Comparison of ENCODE assay signal across 9 cellular contexts in the genomic region with DNA sequence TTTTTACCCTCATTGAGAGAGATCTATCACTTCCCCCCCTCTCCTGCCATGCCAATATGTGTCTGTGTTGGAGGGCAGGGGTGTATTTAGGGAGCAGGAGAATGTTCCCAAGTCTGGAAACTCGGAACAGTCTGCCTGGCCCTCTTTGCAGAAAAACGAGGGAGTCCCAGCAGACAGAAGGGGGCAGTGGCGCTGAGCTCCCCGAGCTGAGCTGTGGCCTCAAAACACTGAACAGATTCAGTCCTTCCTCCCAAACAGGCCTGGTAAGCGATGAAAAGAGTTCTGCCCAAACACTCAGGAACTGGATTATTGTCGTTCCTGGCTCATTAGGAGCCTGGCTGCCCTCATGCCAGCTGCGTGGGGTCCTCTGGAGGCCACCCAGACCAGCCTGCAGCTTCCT. TPM values are rescaled to one million over a fixed set of nuclear protein-coding genes. Genes with fewer than 3 reads are reported as not detected.
DNase-seq lines count a peak whose midpoint lies in the region; ATAC-seq and TF ChIP-seq lines count a peak whose summit lies in the region.
"Had no signal": no experiment of that assay in that cellular context is flagged by ENCODE, and none has a peak within 500 bp of the region (broad histone marks: within the 10 kb centered on the region; RNA-seq: fewer than 3 reads in every experiment).

No MANE protein-coding gene starts in this region.

- H3K18ac ChIP-seq in IMR-90 (ENCODE audit: low read depth, low read length), result no peak overlapping the region
- H3K18ac ChIP-seq in mesenchymal stem cell (ENCODE audit: low read depth in 1 of 2, low read length in 2 of 2), result no peak overlapping the region

- peak overlapping the region; percentile 12 for H2AFZ ChIP-seq in IMR-90 (replicated peaks; ENCODE audit: low read length, poor library complexity)
- no peak overlapping the region for H2AFZ ChIP-seq in mesenchymal stem cell (ENCODE audit: low read depth, low read length)

- no peak overlapping the region for H2AK9ac ChIP-seq in IMR-90 (replicated peaks; ENCODE audit: low read depth, low read length, poor library complexity)

- DNase-seq in AG20443 (ENCODE audit: low spot score) (peak; percentile 60), IMR-90 (no peak), dorsolateral prefrontal cortex (peak in 2 of 10 donors; percentile 20 to 43), mesenchymal stem cell (no peak), AG08396 (ENCODE audit: low spot score) (no peak), NCI-H526 treated with DMSO at 0.1 percent for 48 hours (lab: John Stamatoyannopoulos, UW) (no peak), GM10248 (ENCODE audit: extremely low spot score) (no peak), T-helper 2 cell (no peak)
- DNase-seq: COR-L47 had no signal

- H3K4me3 ChIP-seq in IMR-90 (ENCODE audit: insufficient read depth, low read depth, low read length) (no peak overlapping the region), dorsolateral prefrontal cortex (peak overlapping the region in 10 of 59 donors; percentile 2 to 46 (median 21)), mesenchymal stem cell (ENCODE audit: insufficient read depth in 1 of 2, low read depth in 1 of 2, low read length in 2 of 2) (no peak overlapping the region)

- peak overlapping the region in 1 of 2 experiments; percentile 23; a peak in 1 of 4 replicates for H4K8ac ChIP-seq in IMR-90 (ENCODE audit: low read depth in 2 of 2, low read length in 2 of 2)
- H4K8ac ChIP-seq in mesenchymal stem cell (ENCODE audit: low read length), result no peak overlapping the region

- no TSS peak for BruUV-seq in IMR-90 (replicated peaks; lab: Mats Ljungman, UMichigan)

- no peak overlapping the region for H2BK12ac ChIP-seq in mesenchymal stem cell (ENCODE audit: low read length in 2 of 2)

- H3K14ac ChIP-seq in IMR-90 (replicated peaks; ENCODE audit: low read depth, low read length) (no peak overlapping the region), mesenchymal stem cell (ENCODE audit: low read length in 2 of 2) (no peak overlapping the region)

- H3K27me3 ChIP-seq in IMR-90 (ENCODE audit: control insufficient read depth, insufficient read depth, low read length) (no peaks in the 10 kb centered on the region), dorsolateral prefrontal cortex (no peaks in the 10 kb centered on the region), mesenchymal stem cell (ENCODE audit: control insufficient read depth in 1 of 2, insufficient read depth in 1 of 2, low read length in 2 of 2) (no peaks in the 10 kb centered on the region)

- 48% methylated on average over 6 of the region's 7 CpGs; no CpG with 5 or more reads in 1 of the 2 experiments for WGBS in IMR-90 (ENCODE audit: extremely low coverage in 2 of 2, insufficient read length in 1 of 2), 2 experiments
- 82% methylated on average over 7 of the region's 7 CpGs for WGBS in mesenchymal stem cell

- H3K79me1 ChIP-seq in IMR-90 (ENCODE audit: low read depth in 1 of 2, low read length in 2 of 2) (no peaks in the 10 kb centered on the region), mesenchymal stem cell (replicated peaks; ENCODE audit: low read length, poor library complexity, severe bottlenecking) (no peaks in the 10 kb centered on the region)

- dilution Hi-C loops in IMR-90 (cut with HindIII; ENCODE audit: low sequenced_read_pairs, unreplicated experiment), result no loop called here

- H2BK15ac ChIP-seq in IMR-90 (ENCODE audit: low read depth, low read length), result 0 out of 3 replicates have a peak overlapping the region, but pooled peaks have one; percentile 35
- no peak overlapping the region for H2BK15ac ChIP-seq in mesenchymal stem cell (ENCODE audit: low read depth, poor library complexity, severe bottlenecking)

- H4K91ac ChIP-seq in IMR-90 (ENCODE audit: insufficient read depth, low read depth, low read length), result no peak overlapping the region; the same call in 1 of the 2 replicates
- H4K91ac ChIP-seq in mesenchymal stem cell (ENCODE audit: low read length), result no peak overlapping the region

- H3K4me1 ChIP-seq in IMR-90 (ENCODE audit: control insufficient read depth, insufficient read depth, low read length) (peaks cover 18% of the 10 kb centered on the region), mesenchymal stem cell (ENCODE audit: control insufficient read depth, insufficient read depth, low read depth, low read length) (peaks cover 19% of the 10 kb centered on the region)

- in situ Hi-C loops in IMR-90 (cut with MboI; ENCODE audit: low sequenced_read_pairs), result no loop called here

- no peak overlapping the region; the same call in 1 of the 2 replicates for H4K5ac ChIP-seq in IMR-90 (ENCODE audit: low read depth, low read length)

- peaks cover 9% of the 10 kb centered on the region; the same call in 1 of the 2 replicates for H3K9me1 ChIP-seq in IMR-90 (ENCODE audit: insufficient read depth, low read length)

- POLR2A ChIA-PET in IMR-90 (lab: Charles Lee; ENCODE audit: unreplicated experiment), result no interaction called here
- POLR2A ChIA-PET in GM10248 (lab: Yijun Ruan, JAX), result no interaction called here

- H3K23ac ChIP-seq in IMR-90 (ENCODE audit: low read depth, low read length) (0 out of 2 replicates have a peak overlapping the region, but pooled peaks have one; percentile 25), mesenchymal stem cell (ENCODE audit: low read length in 2 of 2) (no peak overlapping the region)

- H3K4ac ChIP-seq in IMR-90 (ENCODE audit: low read depth, low read length) (peak overlapping the region; percentile 44), mesenchymal stem cell (ENCODE audit: low read depth in 1 of 2, low read length in 2 of 2) (no peak overlapping the region)

- no peak for ATAC-seq in IMR-90 (ENCODE audit: low read depth)

- H2BK20ac ChIP-seq in IMR-90 (ENCODE audit: low read depth, low read length), result peak overlapping the region; percentile 73

- no peak overlapping the region; the same call in 1 of the 2 replicates for H2AK5ac ChIP-seq in IMR-90 (ENCODE audit: low read depth, low read length)
- H2AK5ac ChIP-seq in mesenchymal stem cell (ENCODE audit: low read length, severe bottlenecking), result peak overlapping the region; percentile 62

- CTCF ChIA-PET in IMR-90 (lab: Yijun Ruan, JAX), result interaction anchor here (0.6 to 1.5 kb wide), 2 partner anchors 57 to 528 kb away, joined by 4 to 6 read pairs; partner anchors contain the start of gene RIPPLY3
- CTCF ChIA-PET in GM10248 (lab: Yijun Ruan, JAX), result interaction anchor here (0.9 to 2.4 kb wide), 7 partner anchors 9 to 65 kb away, joined by 3 to 10 read pairs (median 4); no protein-coding TSS in a partner anchor

- no peak overlapping the region for H3K9ac ChIP-seq in IMR-90 (ENCODE audit: low read depth, low read length)
- H3K9ac ChIP-seq in mesenchymal stem cell (ENCODE audit: low read length), result no peak overlapping the region

- no peaks in the 10 kb centered on the region for H3K9me3 ChIP-seq in IMR-90 (ENCODE audit: control insufficient read depth, insufficient read depth, low read length)
- no peaks in the 10 kb centered on the region for H3K9me3 ChIP-seq in mesenchymal stem cell (ENCODE audit: control insufficient read depth, low read length)

- H3K4me2 ChIP-seq in IMR-90 (ENCODE audit: low read depth, low read length) (no peak overlapping the region), mesenchymal stem cell (ENCODE audit: low read length, poor library complexity, severe bottlenecking) (no peak overlapping the region)

- peak overlapping the region; percentile 4 for H2BK5ac ChIP-seq in IMR-90 (ENCODE audit: low read depth, low read length, poor library complexity, severe bottlenecking)
- no peak overlapping the region for H2BK5ac ChIP-seq in mesenchymal stem cell (ENCODE audit: low read depth, low read length, poor library complexity, severe bottlenecking)

- H2BK120ac ChIP-seq in IMR-90 (ENCODE audit: low read depth, low read length) (peak overlapping the region; percentile 73), mesenchymal stem cell (ENCODE audit: low read depth, low read length) (no peak overlapping the region)

- TF ChIP-seq RAD21 in IMR-90 (IDR thresholded peaks at IDR 0.05; ENCODE audit: low read length), result 0 out of 2 replicates have a peak, but pooled peaks have one; percentile 15

- H3K56ac ChIP-seq in IMR-90 (ENCODE audit: extremely low read depth, insufficient read depth, low read length), result no peak overlapping the region

- intact Hi-C loops in IMR-90 (cut with micrococcal nuclease), result no loop called here
- intact Hi-C loops in dorsolateral prefrontal cortex (cut with DNase I), result no loop called here

- TF ChIP-seq CTCF in IMR-90 (conservative IDR thresholded peaks at IDR 0.05; ENCODE audit: low read depth, low read length) (0 out of 2 replicates have a peak, but pooled peaks have one; percentile 19), dorsolateral prefrontal cortex (IDR thresholded peaks at IDR 0.05 in 54 of 56, conservative IDR thresholded peaks at IDR 0.05 in 2 of 56; ENCODE audit: low read depth in 1 of 56, partially characterized antibody in 56 of 56) (peak in 29 of 56 donors; percentile 6 to 48 (median 24)), GM10248 (IDR thresholded peaks at IDR 0.05; ENCODE audit: control extremely low read depth, extremely low read depth, low read depth, missing control alignments) (no peak)

- H3K36me3 ChIP-seq in IMR-90 (ENCODE audit: control insufficient read depth, insufficient read depth, low read length) (no peaks in the 10 kb centered on the region), mesenchymal stem cell (ENCODE audit: control insufficient read depth in 1 of 2, insufficient read depth in 2 of 2, low read depth in 1 of 2, low read length in 2 of 2) (peaks cover 0 to 7% of the 10 kb centered on the region in 2 experiments)

- H4K20me1 ChIP-seq in IMR-90 (ENCODE audit: insufficient read depth, low read length), result no peaks in the 10 kb centered on the region

- H3K27ac ChIP-seq in IMR-90 (ENCODE audit: insufficient read depth, low read length), result no peak overlapping the region; the same call in 1 of the 2 replicates
- no peak overlapping the region for H3K27ac ChIP-seq in dorsolateral prefrontal cortex
- no peak overlapping the region for H3K27ac ChIP-seq in mesenchymal stem cell (ENCODE audit: low read length, poor library complexity, severe bottlenecking)

- TF ChIP-seq POLR2A in IMR-90 (IDR thresholded peaks at IDR 0.05; ENCODE audit: low read depth, low read length), result no peak

TF ChIP-seq in IMR-90, 13 proteins besides CTCF, POLR2A, EP300 and RAD21 (continues in another document):
- TF ChIP-seq MAZ (IDR thresholded peaks at IDR 0.05; ENCODE audit: borderline replicate concordance, low read depth, low read length), result no peak

RNA-seq across cellular contexts. Expression of gene CLDN14, which starts 1.0 kb away (rescaled TPM):
- total RNA-seq in IMR-90 (2012; rRNA removed), result not detected in 2 replicates
- polyA plus RNA-seq in IMR-90 (2012; rRNA removed), result not detected in 2 replicates
- polyA plus RNA-seq in IMR-90 (2012; cell fraction: cytosol; rRNA removed), result 0.04 TPM in 1 of 2 replicates, not detected in the other
- polyA plus RNA-seq in IMR-90 (2012; cell fraction: nucleus; rRNA removed; ENCODE audit: low replicate concordance), result 0.04 TPM in 1 of 2 replicates, not detected in the other
- total RNA-seq in dorsolateral prefrontal cortex, result not detected
- polyA plus RNA-seq in mesenchymal stem cell (2013, experiment 1 of 2), result not detected
- polyA plus RNA-seq in mesenchymal stem cell (2013, experiment 2 of 2), result not detected
